32 cellular contexts compared by ENCODE assay signal in genomic region chr17:48326311-48326710, GRCh38.
"Had no signal": no experiment of that assay in that cellular context is flagged by ENCODE, and none has a peak within 500 bp of the region (broad histone marks: within the 10 kb centered on the region; RNA-seq: fewer than 3 reads in every experiment).

No MANE protein-coding gene starts in this region.

- DNase-seq: activated B cell treated with CpG ODN at 0.5 μM for 24 hours; activated CD4-positive, alpha-beta memory T cell treated with anti-CD3 and anti-CD28 coated beads for 36 hours; activated CD4-positive, alpha-beta T cell treated with anti-CD3 and anti-CD28 coated beads for 4 hours; activated CD4-positive, alpha-beta T cell treated with anti-CD3 and anti-CD28 coated beads, Interleukin-2, amount 10 ng/mL, durations not matched to agents 24 days and 14 days; activated CD4-positive, alpha-beta T cell treated with anti-CD3 and anti-CD28 coated beads, Interleukin-2, amount 50 U/mL, for 1 hour; activated CD4-positive, alpha-beta T cell treated with anti-CD3 and anti-CD28 coated beads, Interleukin-2, amount 50 U/mL, for 4 hours; activated CD4-positive, CD25-positive, alpha-beta regulatory T cell treated with anti-CD3 and anti-CD28 coated beads, Interleukin-2, amount 50 U/mL, for 72 hours; activated CD8-positive, alpha-beta memory T cell treated with anti-CD3 and anti-CD28 coated beads, Interleukin-2, amount 50 U/mL, for 4 hours; activated CD8-positive, alpha-beta T cell treated with anti-CD3 and anti-CD28 coated beads for 36 hours; activated effector memory CD4-positive, alpha-beta T cell treated with anti-CD3 and anti-CD28 coated beads, Interleukin-2, amount 50 U/mL, for 16 hours; activated gamma-delta T cell treated with Interleukin-2 at 50 U/mL for 16 hours; activated naive CD4-positive, alpha-beta T cell; activated naive CD4-positive, alpha-beta T cell treated with anti-CD3 and anti-CD28 coated beads for 36 hours; activated naive CD4-positive, alpha-beta T cell treated with anti-CD3 and anti-CD28 coated beads, Interleukin-2, amount 50 U/mL, for 16 hours; activated naive CD8-positive, alpha-beta T cell treated with anti-CD3 and anti-CD28 coated beads for 36 hours; activated T-cell treated with anti-CD3 and anti-CD28 coated beads for 4 hours; activated T-cell treated with anti-CD3 and anti-CD28 coated beads, Interleukin-2, amount 50 U/mL, for 24 hours; activated T-cell treated with anti-CD3 and anti-CD28 coated beads, Interleukin-2, amount 50 U/mL, for 48 hours; adrenal gland; amniotic stem cell; aorta; body of pancreas; brain microvascular endothelial cell; central memory CD4-positive, alpha-beta T cell; T-helper 2 cell; T-helper 9 cell had no signal

- H3K4me1 ChIP-seq: adrenal gland, body of pancreas, breast epithelium had no signal

- H3K36me3 ChIP-seq: adrenal gland, brain microvascular endothelial cell, breast epithelium had no signal

- H3K27me3 ChIP-seq: adrenal gland, body of pancreas had no signal

- ATAC-seq: activated CD8-positive, alpha-beta T cell treated with anti-CD3 and anti-CD28 coated beads for 36 hours; activated naive CD4-positive, alpha-beta T cell treated with anti-CD3 and anti-CD28 coated beads, Interleukin-2, amount 50 U/mL, for 72 hours; activated T-helper 17 cell treated with anti-CD3 and anti-CD28 coated beads, Interleukin-2, amount 50 U/mL, for 72 hours; body of pancreas had no signal

- H3K27ac ChIP-seq: adrenal gland, body of pancreas, brain microvascular endothelial cell, breast epithelium, VCaP had no signal

- FAIRE-seq: astrocyte, colon had no signal

- H3K9me3 ChIP-seq: adrenal gland, body of pancreas, breast epithelium had no signal

- H3K4me3 ChIP-seq: adrenal gland, body of pancreas, breast epithelium had no signal
